ENCODE assay signal across 16 cellular contexts in the genomic region with DNA sequence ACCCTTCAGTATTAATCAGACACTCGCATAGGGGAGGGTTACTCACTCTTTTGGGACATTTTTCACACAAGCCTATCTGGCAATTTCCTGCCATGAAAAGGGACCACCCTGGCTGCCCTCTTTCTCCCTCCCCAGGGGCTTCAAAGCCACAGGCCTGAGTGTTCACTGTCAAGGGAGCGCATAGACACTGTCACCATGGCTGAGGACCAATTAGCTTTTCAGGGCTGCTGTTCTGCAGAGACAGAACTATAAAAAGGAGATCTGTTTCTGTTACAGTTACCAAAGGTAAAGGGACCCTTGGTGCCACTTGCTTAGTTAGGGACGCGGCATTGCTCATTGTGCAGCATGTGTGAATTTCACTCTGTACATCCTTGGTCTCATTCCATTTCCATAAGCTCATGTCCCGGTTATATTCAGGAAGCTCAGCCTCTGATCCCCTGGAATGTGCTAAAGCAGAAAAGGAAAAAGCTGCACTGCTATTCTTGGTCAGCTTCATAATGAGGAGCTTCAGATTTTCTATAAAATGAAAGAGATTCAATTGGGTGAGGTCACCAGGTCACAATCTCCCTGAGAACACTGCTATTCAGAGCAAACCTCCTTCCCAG. TPM values are rescaled to one million over a fixed set of nuclear protein-coding genes. Genes with fewer than 3 reads are reported as not detected.
DNase-seq lines count a peak whose midpoint lies in the region; ATAC-seq and TF ChIP-seq lines count a peak whose summit lies in the region.
"Had no signal": no experiment of that assay in that cellular context is flagged by ENCODE, and none has a peak within 500 bp of the region (broad histone marks: within the 10 kb centered on the region; RNA-seq: fewer than 3 reads in every experiment).

No MANE protein-coding gene starts in this region.

- no TSS peak for BruUV-seq in mammary epithelial cell (replicated peaks; lab: Mats Ljungman, UMichigan)

- H3K9ac ChIP-seq in mammary epithelial cell (ENCODE audit: insufficient read depth, low read length) (peak overlapping the region; percentile 98), trophoblast cell (ENCODE audit: low read length) (no peak overlapping the region)

- H3K9me3 ChIP-seq in mammary epithelial cell (replicated peaks; ENCODE audit: insufficient read depth, low read length), result no peaks in the 10 kb centered on the region
- no peaks in the 10 kb centered on the region for H3K9me3 ChIP-seq in hepatocyte (ENCODE audit: low read depth)
- H3K9me3 ChIP-seq in trophoblast cell (ENCODE audit: insufficient read depth, low read depth, low read length), result no peaks in the 10 kb centered on the region
- H3K9me3 ChIP-seq in esophagus squamous epithelium, result no peaks in the 10 kb centered on the region

- WGBS in mammary epithelial cell (ENCODE audit: low coverage, missing lambda C conversion rate), result 74% methylated on average over 5 of the region's 5 CpGs
- 63% methylated on average over 5 of the region's 5 CpGs for WGBS in hepatocyte (ENCODE audit: low lambda C conversion rate, missing lambda C conversion rate)
- WGBS in trophoblast cell (ENCODE audit: extremely low coverage, insufficient coverage, insufficient read length), result no CpG with 5 or more reads among the region's 5 CpGs
- WGBS in esophagus squamous epithelium, 2 donors, result 52 to 63% methylated on average over 5 of the region's 5 CpGs

- peak overlapping the region; percentile 79 for H2BK12ac ChIP-seq in trophoblast cell (ENCODE audit: low read length)

- no peaks in the 10 kb centered on the region for H3K36me3 ChIP-seq in mammary epithelial cell (ENCODE audit: insufficient read depth, low read length)
- no peaks in the 10 kb centered on the region for H3K36me3 ChIP-seq in hepatocyte (replicated peaks; ENCODE audit: insufficient read depth, low read depth)
- H3K36me3 ChIP-seq in trophoblast cell (ENCODE audit: control insufficient read depth in 1 of 2, insufficient read depth in 2 of 2, low read length in 2 of 2), result no peaks in the 10 kb centered on the region
- no peaks in the 10 kb centered on the region for H3K36me3 ChIP-seq in esophagus squamous epithelium

- peak overlapping the region; percentile 90 for H3K4me2 ChIP-seq in mammary epithelial cell (ENCODE audit: insufficient read depth, low read depth, low read length)
- peak overlapping the region; percentile 5 for H3K4me2 ChIP-seq in hepatocyte
- H3K4me2 ChIP-seq in trophoblast cell (ENCODE audit: low read length), result peak overlapping the region; percentile 2

- no peak overlapping the region for H3K18ac ChIP-seq in trophoblast cell (ENCODE audit: low read length)

- H2AK5ac ChIP-seq in trophoblast cell (ENCODE audit: low read length), result no peak overlapping the region

- peak overlapping the region; percentile 68 for H2BK5ac ChIP-seq in trophoblast cell (ENCODE audit: low read depth, low read length, poor library complexity)

- no peaks in the 10 kb centered on the region for H3K9me2 ChIP-seq in hepatocyte (replicated peaks; ENCODE audit: insufficient read depth)

- H3K14ac ChIP-seq in trophoblast cell (ENCODE audit: low read length), result peak overlapping the region; percentile 40

- no peak for TF ChIP-seq POLR2A in esophagus squamous epithelium (IDR thresholded peaks at IDR 0.05)

- DNase-seq in NCI-H1436 (lab: John Stamatoyannopoulos, UW) (peak; percentile 4), NCI-H1436 treated with DMSO at 0.1 percent for 48 hours (lab: John Stamatoyannopoulos, UW) (no peak), mammary epithelial cell (peak; percentile 27), hepatocyte (ENCODE audit: low spot score) (no peak), trophoblast cell (no peak), esophagus squamous epithelium (lab: John Stamatoyannopoulos, UW) (no peak)
- DNase-seq: COR-L47, KBM-7, kidney glomerular epithelial cell, NCI-H1105 treated with DMSO at 0.1 percent for 48 hours, NCI-H446 treated with DMSO at 0.1 percent for 48 hours had no signal

- H4K91ac ChIP-seq in trophoblast cell (ENCODE audit: low read depth, low read length), result peak overlapping the region; percentile 77

- H3K79me1 ChIP-seq in trophoblast cell (ENCODE audit: low read length), result peaks cover 24% of the 10 kb centered on the region

- dilution Hi-C loops in mammary epithelial cell (cut with HindIII; ENCODE audit: low sequenced_read_pairs), result no loop called here

- H4K20me1 ChIP-seq in mammary epithelial cell (ENCODE audit: insufficient read depth, low read length) (no peaks in the 10 kb centered on the region), hepatocyte (ENCODE audit: insufficient read depth, poor library complexity, severe bottlenecking) (no peaks in the 10 kb centered on the region)

- H3K79me2 ChIP-seq in mammary epithelial cell (ENCODE audit: insufficient read depth, low read length) (no peaks in the 10 kb centered on the region), hepatocyte (no peaks in the 10 kb centered on the region), trophoblast cell (ENCODE audit: control insufficient read depth, insufficient read depth, low read length, poor library complexity) (no peaks in the 10 kb centered on the region)

- H3K27me3 ChIP-seq in mammary epithelial cell (ENCODE audit: insufficient read depth, low read length) (no peaks in the 10 kb centered on the region), hepatocyte (no peaks in the 10 kb centered on the region), trophoblast cell (ENCODE audit: insufficient read depth, low read length) (no peaks in the 10 kb centered on the region), esophagus squamous epithelium (no peaks in the 10 kb centered on the region)

- peak overlapping the region; percentile 43 for H4K8ac ChIP-seq in trophoblast cell (ENCODE audit: low read depth, low read length)

- CTCF ChIA-PET in mammary epithelial cell (lab: Charles Lee; ENCODE audit: low non-redundant PET), result no interaction called here

- H4K12ac ChIP-seq in trophoblast cell (ENCODE audit: low read depth, low read length), result no peak overlapping the region

- intact Hi-C loops in mammary epithelial cell (cut with micrococcal nuclease) (no loop called here), esophagus squamous epithelium (cut with DNase I) (no loop called here)

- no peak overlapping the region for H3K4ac ChIP-seq in trophoblast cell (ENCODE audit: low read depth, low read length)

- H3K4me3 ChIP-seq in mammary epithelial cell (replicated peaks in 1 of 3; ENCODE audit: insufficient read depth in 1 of 3, low read depth in 2 of 3, low read length in 3 of 3) (peak overlapping the region in 1 of 3 experiments; percentile 55), hepatocyte (no peak overlapping the region), trophoblast cell (ENCODE audit: low read depth, low read length) (no peak overlapping the region), esophagus squamous epithelium (no peak overlapping the region)
- H3K4me3 ChIP-seq: skin epidermis had no signal

- in situ Hi-C loops in mammary epithelial cell (cut with MboI; ENCODE audit: low sequenced_read_pairs in 2 of 2), result no loop called here

- H2AFZ ChIP-seq in mammary epithelial cell (ENCODE audit: low read depth, low read length) (peak overlapping the region; percentile 73), hepatocyte (no peak overlapping the region), trophoblast cell (ENCODE audit: insufficient read depth, low read length, poor library complexity) (peak overlapping the region; percentile 6)

- H3K4me1 ChIP-seq in mammary epithelial cell (ENCODE audit: insufficient read depth, low read length), result peaks cover 52% of the 10 kb centered on the region
- H3K4me1 ChIP-seq in hepatocyte (ENCODE audit: insufficient read depth), result peaks cover 4% of the 10 kb centered on the region
- peaks cover 20 to 21% of the 10 kb centered on the region in 2 experiments for H3K4me1 ChIP-seq in trophoblast cell (ENCODE audit: control insufficient read depth in 1 of 2, insufficient read depth in 2 of 2, low read length in 2 of 2)
- H3K4me1 ChIP-seq in esophagus squamous epithelium, result peaks cover 7 to 61% (median 21%) of the 10 kb centered on the region in 3 donors

- H3K27ac ChIP-seq in mammary epithelial cell (ENCODE audit: insufficient read depth, low read depth, low read length), result peak overlapping the region; percentile 99
- H3K27ac ChIP-seq in hepatocyte, result no peak overlapping the region
- peak overlapping the region; percentile 51 for H3K27ac ChIP-seq in trophoblast cell (ENCODE audit: low read depth, low read length)
- H3K27ac ChIP-seq in esophagus squamous epithelium, result peak overlapping the region in 1 of 4 donors; percentile 82
- H3K27ac ChIP-seq: 22Rv1 had no signal

- ATAC-seq in GM19452 (IDR thresholded peaks at IDR 0.05; ENCODE audit: unreplicated experiment) (no peak), GM21526 (IDR thresholded peaks at IDR 0.05; ENCODE audit: low FRiP score, unreplicated experiment) (no peak)

- TF ChIP-seq CTCF in mammary epithelial cell (conservative IDR thresholded peaks at IDR 0.05 in 1 of 2, IDR thresholded peaks at IDR 0.05 in 1 of 2; ENCODE audit: extremely low read depth in 1 of 2, insufficient read depth in 1 of 2, low read depth in 1 of 2, low read length in 2 of 2) (no peak), hepatocyte (IDR thresholded peaks at IDR 0.05; ENCODE audit: poor library complexity) (no peak), esophagus squamous epithelium (IDR thresholded peaks at IDR 0.05) (no peak)

- peak overlapping the region; percentile 84 for H2BK120ac ChIP-seq in trophoblast cell (ENCODE audit: insufficient read depth, low read length, poor library complexity)

- no peak overlapping the region for H3K23ac ChIP-seq in trophoblast cell (ENCODE audit: low read length)

RNA-seq across cellular contexts. Expression of a gene that starts 55.5 kb away (rescaled TPM):
- total RNA-seq in mammary epithelial cell (10 to 100 TPM; 27.3 to 51.3 TPM), hepatocyte (18.3 and 21.1 TPM in 2 replicates), esophagus squamous epithelium (10 to 100 TPM in 2 of 4 donors, 1 to 10 TPM in 2; 6.8 to 23.1 (median 15.9) TPM)
- polyA plus RNA-seq in mammary epithelial cell (14.0 TPM), hepatocyte (2.0 and 4.2 TPM in 2 replicates)
- polyA minus RNA-seq in mammary epithelial cell, result 30.8 TPM
- 4.0 and 4.4 TPM in 2 replicates for polyA plus RNA-seq in trophoblast cell (2013)
- total RNA-seq: OCI-LY7 had no signal

Comparison
In these comparisons a context has a peak if more than half of its experiments do, and no peak if none do; other contexts are left out.
1. DNase-seq: peak in NCI-H1436 (single experiment) and mammary epithelial cell (single experiment); none in NCI-H1436 treated with DMSO at 0.1 percent for 48 hours (single experiment), hepatocyte (single experiment), trophoblast cell (0 of 2) and esophagus squamous epithelium (single experiment).
2. H3K4me2 ChIP-seq: peak in every context shown above with its lines; median percentile 90 in mammary epithelial cell; 5 in hepatocyte; 2 in trophoblast cell.